Comparison of ENCODE assay signal across 1 cellular context in the genomic region with DNA sequence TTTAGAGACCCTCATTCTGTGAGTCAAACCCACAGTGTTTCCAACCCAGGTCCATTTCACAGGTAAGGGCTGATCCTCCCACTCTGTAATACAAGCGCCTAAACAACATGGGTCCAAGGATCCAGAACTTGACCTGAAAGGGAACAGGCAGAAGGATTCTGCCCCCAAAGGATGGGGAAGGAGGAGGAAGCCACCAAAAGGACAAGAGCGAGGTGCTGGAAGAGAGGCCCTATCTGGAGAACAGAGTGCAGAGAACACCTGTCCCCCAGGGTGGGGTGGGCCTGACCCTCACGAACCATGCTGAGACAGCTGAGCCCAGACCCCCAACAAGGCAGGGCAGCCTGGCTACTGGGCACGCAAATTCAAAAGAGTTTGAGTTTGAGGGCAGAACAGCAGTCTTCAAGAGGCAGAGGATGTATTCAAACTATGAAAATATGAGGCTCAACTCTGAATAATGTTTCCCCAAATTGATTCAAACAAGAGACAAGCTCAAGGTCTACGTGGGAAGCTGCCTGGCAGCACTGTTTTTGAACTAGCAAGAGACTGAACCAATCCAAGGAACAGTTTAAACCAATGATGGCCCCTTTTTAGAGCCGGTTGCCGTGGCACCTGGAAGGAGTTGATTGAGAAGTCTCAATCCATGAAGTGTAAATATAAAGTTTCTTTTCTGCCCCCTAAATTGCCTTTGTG.
TF ChIP-seq lines count a peak whose summit lies in the region.

No MANE protein-coding gene starts in this region.

TF ChIP-seq in HepG2, 621 proteins besides CTCF, POLR2A, EP300 and RAD21 (continued from another document and continues in another):
- TF ChIP-seq THRA (CRISPR knock-in tag; IDR thresholded peaks at IDR 0.05; ENCODE audit: borderline replicate concordance) = no peak
- no peak for TF ChIP-seq ZNF570 (CRISPR knock-in tag; IDR thresholded peaks at IDR 0.05; ENCODE audit: borderline replicate concordance)
- TF ChIP-seq KLF11 (CRISPR knock-in tag; IDR thresholded peaks at IDR 0.05) = no peak
- TF ChIP-seq ZNF839 (CRISPR knock-in tag; IDR thresholded peaks at IDR 0.05; ENCODE audit: borderline replicate concordance) = no peak
- TF ChIP-seq, protein P1, sequence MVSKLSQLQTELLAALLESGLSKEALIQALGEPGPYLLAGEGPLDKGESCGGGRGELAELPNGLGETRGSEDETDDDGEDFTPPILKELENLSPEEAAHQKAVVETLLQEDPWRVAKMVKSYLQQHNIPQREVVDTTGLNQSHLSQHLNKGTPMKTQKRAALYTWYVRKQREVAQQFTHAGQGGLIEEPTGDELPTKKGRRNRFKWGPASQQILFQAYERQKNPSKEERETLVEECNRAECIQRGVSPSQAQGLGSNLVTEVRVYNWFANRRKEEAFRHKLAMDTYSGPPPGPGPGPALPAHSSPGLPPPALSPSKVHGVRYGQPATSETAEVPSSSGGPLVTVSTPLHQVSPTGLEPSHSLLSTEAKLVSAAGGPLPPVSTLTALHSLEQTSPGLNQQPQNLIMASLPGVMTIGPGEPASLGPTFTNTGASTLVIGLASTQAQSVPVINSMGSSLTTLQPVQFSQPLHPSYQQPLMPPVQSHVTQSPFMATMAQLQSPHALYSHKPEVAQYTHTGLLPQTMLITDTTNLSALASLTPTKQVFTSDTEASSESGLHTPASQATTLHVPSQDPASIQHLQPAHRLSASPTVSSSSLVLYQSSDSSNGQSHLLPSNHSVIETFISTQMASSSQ (IDR thresholded peaks at IDR 0.05; ENCODE audit: low read depth) = no peak
- TF ChIP-seq, protein P1 (CRISPR knock-in tag; IDR thresholded peaks at IDR 0.05; ENCODE audit: borderline replicate concordance) = no peak
- TF ChIP-seq ARHGAP35 (CRISPR knock-in tag; IDR thresholded peaks at IDR 0.05; ENCODE audit: borderline replicate concordance) = no peak
- TF ChIP-seq REXO4 (CRISPR knock-in tag; IDR thresholded peaks at IDR 0.05; ENCODE audit: borderline replicate concordance) = no peak
- peak; percentile 18 for TF ChIP-seq ASH2L (IDR thresholded peaks at IDR 0.05; ENCODE audit: insufficient read length, low read depth, low read length)
- no peak for TF ChIP-seq THAP7 (CRISPR knock-in tag; IDR thresholded peaks at IDR 0.05)
- TF ChIP-seq HOXA5 (CRISPR knock-in tag; IDR thresholded peaks at IDR 0.05) = no peak
- no peak for TF ChIP-seq GTF3A (CRISPR knock-in tag; conservative IDR thresholded peaks at IDR 0.05)
- TF ChIP-seq PAF1 (CRISPR knock-in tag; IDR thresholded peaks at IDR 0.05) = no peak; the same call in 1 of the 2 replicates
- TF ChIP-seq, protein P2, sequence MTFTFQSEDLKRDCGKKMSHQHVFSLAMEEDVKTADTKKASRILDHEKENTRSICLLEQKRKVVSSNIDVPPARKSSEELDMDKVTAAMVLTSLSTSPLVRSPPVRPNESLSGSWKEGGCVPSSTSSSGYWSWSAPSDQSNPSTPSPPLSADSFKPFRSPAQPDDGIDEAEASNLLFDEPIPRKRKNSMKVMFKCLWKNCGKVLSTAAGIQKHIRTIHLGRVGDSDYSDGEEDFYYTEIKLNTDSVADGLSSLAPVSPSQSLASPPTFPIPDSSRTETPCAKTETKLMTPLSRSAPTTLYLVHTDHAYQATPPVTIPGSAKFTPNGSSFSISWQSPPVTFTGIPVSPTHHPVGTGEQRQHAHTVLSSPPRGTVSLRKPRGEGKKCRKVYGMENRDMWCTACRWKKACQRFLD (CRISPR knock-in tag; IDR thresholded peaks at IDR 0.05; ENCODE audit: borderline replicate concordance) = no peak
- TF ChIP-seq YY1 (IDR thresholded peaks at IDR 0.05; ENCODE audit: insufficient read depth, insufficient replicate concordance, low read depth, low read length) = no peak
- TF ChIP-seq ZNF451 (CRISPR knock-in tag; IDR thresholded peaks at IDR 0.05) = no peak
- peak; percentile 18; the same call in 1 of the 2 replicates for TF ChIP-seq ZNF205 (CRISPR knock-in tag; IDR thresholded peaks at IDR 0.05)
- TF ChIP-seq DNMT3B (CRISPR knock-in tag; conservative IDR thresholded peaks at IDR 0.05) = 0 out of 2 replicates have a peak, but pooled peaks have one; percentile 48
- TF ChIP-seq JUNB (CRISPR knock-in tag; IDR thresholded peaks at IDR 0.05; ENCODE audit: borderline replicate concordance) = no peak
- TF ChIP-seq NONO (IDR thresholded peaks at IDR 0.05) = no peak
- no peak for TF ChIP-seq NONO (CRISPR knock-in tag; conservative IDR thresholded peaks at IDR 0.05)
- TF ChIP-seq ZSCAN30 (CRISPR knock-in tag; IDR thresholded peaks at IDR 0.05) = no peak
- TF ChIP-seq ZBTB39 (CRISPR knock-in tag; IDR thresholded peaks at IDR 0.05) = no peak
- TF ChIP-seq, protein P3, sequence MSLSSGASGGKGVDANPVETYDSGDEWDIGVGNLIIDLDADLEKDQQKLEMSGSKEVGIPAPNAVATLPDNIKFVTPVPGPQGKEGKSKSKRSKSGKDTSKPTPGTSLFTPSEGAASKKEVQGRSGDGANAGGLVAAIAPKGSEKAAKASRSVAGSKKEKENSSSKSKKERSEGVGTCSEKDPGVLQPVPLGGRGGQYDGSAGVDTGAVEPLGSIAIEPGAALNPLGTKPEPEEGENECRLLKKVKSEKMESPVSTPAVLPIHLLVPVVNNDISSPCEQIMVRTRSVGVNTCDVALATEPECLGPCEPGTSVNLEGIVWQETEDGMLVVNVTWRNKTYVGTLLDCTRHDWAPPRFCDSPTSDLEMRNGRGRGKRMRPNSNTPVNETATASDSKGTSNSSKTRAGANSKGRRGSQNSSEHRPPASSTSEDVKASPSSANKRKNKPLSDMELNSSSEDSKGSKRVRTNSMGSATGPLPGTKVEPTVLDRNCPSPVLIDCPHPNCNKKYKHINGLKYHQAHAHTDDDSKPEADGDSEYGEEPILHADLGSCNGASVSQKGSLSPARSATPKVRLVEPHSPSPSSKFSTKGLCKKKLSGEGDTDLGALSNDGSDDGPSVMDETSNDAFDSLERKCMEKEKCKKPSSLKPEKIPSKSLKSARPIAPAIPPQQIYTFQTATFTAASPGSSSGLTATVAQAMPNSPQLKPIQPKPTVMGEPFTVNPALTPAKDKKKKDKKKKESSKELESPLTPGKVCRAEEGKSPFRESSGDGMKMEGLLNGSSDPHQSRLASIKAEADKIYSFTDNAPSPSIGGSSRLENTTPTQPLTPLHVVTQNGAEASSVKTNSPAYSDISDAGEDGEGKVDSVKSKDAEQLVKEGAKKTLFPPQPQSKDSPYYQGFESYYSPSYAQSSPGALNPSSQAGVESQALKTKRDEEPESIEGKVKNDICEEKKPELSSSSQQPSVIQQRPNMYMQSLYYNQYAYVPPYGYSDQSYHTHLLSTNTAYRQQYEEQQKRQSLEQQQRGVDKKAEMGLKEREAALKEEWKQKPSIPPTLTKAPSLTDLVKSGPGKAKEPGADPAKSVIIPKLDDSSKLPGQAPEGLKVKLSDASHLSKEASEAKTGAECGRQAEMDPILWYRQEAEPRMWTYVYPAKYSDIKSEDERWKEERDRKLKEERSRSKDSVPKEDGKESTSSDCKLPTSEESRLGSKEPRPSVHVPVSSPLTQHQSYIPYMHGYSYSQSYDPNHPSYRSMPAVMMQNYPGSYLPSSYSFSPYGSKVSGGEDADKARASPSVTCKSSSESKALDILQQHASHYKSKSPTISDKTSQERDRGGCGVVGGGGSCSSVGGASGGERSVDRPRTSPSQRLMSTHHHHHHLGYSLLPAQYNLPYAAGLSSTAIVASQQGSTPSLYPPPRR (CRISPR knock-in tag; IDR thresholded peaks at IDR 0.05; ENCODE audit: borderline replicate concordance) = no peak
- TF ChIP-seq KAT8 (CRISPR knock-in tag; IDR thresholded peaks at IDR 0.05) = no peak
- no peak for TF ChIP-seq ZNF20 (CRISPR knock-in tag; IDR thresholded peaks at IDR 0.05)
- no peak for TF ChIP-seq SMAD3 (CRISPR knock-in tag; IDR thresholded peaks at IDR 0.05)
- 0 out of 2 replicates have a peak, but pooled peaks have one; percentile 19 for TF ChIP-seq ZNF563 (CRISPR knock-in tag; IDR thresholded peaks at IDR 0.05)
- 0 out of 2 replicates have a peak, but pooled peaks have one; percentile 23 for TF ChIP-seq ZFP37 (CRISPR knock-in tag; IDR thresholded peaks at IDR 0.05; ENCODE audit: borderline replicate concordance)
- no peak for TF ChIP-seq ATF7-NPFF (CRISPR knock-in tag; IDR thresholded peaks at IDR 0.05; ENCODE audit: low read depth)
- TF ChIP-seq, protein P4, sequence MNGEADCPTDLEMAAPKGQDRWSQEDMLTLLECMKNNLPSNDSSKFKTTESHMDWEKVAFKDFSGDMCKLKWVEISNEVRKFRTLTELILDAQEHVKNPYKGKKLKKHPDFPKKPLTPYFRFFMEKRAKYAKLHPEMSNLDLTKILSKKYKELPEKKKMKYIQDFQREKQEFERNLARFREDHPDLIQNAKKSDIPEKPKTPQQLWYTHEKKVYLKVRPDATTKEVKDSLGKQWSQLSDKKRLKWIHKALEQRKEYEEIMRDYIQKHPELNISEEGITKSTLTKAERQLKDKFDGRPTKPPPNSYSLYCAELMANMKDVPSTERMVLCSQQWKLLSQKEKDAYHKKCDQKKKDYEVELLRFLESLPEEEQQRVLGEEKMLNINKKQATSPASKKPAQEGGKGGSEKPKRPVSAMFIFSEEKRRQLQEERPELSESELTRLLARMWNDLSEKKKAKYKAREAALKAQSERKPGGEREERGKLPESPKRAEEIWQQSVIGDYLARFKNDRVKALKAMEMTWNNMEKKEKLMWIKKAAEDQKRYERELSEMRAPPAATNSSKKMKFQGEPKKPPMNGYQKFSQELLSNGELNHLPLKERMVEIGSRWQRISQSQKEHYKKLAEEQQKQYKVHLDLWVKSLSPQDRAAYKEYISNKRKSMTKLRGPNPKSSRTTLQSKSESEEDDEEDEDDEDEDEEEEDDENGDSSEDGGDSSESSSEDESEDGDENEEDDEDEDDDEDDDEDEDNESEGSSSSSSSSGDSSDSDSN (CRISPR knock-in tag; IDR thresholded peaks at IDR 0.05) = no peak
- TF ChIP-seq ZC3H4 (CRISPR knock-in tag; IDR thresholded peaks at IDR 0.05; ENCODE audit: borderline replicate concordance) = peak; percentile 92; the same call in 1 of the 2 replicates
- TF ChIP-seq, protein P5, sequence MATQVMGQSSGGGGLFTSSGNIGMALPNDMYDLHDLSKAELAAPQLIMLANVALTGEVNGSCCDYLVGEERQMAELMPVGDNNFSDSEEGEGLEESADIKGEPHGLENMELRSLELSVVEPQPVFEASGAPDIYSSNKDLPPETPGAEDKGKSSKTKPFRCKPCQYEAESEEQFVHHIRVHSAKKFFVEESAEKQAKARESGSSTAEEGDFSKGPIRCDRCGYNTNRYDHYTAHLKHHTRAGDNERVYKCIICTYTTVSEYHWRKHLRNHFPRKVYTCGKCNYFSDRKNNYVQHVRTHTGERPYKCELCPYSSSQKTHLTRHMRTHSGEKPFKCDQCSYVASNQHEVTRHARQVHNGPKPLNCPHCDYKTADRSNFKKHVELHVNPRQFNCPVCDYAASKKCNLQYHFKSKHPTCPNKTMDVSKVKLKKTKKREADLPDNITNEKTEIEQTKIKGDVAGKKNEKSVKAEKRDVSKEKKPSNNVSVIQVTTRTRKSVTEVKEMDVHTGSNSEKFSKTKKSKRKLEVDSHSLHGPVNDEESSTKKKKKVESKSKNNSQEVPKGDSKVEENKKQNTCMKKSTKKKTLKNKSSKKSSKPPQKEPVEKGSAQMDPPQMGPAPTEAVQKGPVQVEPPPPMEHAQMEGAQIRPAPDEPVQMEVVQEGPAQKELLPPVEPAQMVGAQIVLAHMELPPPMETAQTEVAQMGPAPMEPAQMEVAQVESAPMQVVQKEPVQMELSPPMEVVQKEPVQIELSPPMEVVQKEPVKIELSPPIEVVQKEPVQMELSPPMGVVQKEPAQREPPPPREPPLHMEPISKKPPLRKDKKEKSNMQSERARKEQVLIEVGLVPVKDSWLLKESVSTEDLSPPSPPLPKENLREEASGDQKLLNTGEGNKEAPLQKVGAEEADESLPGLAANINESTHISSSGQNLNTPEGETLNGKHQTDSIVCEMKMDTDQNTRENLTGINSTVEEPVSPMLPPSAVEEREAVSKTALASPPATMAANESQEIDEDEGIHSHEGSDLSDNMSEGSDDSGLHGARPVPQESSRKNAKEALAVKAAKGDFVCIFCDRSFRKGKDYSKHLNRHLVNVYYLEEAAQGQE (IDR thresholded peaks at IDR 0.05; ENCODE audit: borderline replicate concordance in 1 of 2, low read depth in 1 of 2, low read length in 2 of 2) = no peak
- no peak for TF ChIP-seq ZZZ3 (CRISPR knock-in tag; IDR thresholded peaks at IDR 0.05; ENCODE audit: borderline replicate concordance)
- TF ChIP-seq SALL1 (CRISPR knock-in tag; IDR thresholded peaks at IDR 0.05) = no peak; the same call in 1 of the 2 replicates
- TF ChIP-seq BHLHE40 (IDR thresholded peaks at IDR 0.05; ENCODE audit: low read length) = no peak
